Comparison of ENCODE assay signal across 1 cellular context in the genomic region with DNA sequence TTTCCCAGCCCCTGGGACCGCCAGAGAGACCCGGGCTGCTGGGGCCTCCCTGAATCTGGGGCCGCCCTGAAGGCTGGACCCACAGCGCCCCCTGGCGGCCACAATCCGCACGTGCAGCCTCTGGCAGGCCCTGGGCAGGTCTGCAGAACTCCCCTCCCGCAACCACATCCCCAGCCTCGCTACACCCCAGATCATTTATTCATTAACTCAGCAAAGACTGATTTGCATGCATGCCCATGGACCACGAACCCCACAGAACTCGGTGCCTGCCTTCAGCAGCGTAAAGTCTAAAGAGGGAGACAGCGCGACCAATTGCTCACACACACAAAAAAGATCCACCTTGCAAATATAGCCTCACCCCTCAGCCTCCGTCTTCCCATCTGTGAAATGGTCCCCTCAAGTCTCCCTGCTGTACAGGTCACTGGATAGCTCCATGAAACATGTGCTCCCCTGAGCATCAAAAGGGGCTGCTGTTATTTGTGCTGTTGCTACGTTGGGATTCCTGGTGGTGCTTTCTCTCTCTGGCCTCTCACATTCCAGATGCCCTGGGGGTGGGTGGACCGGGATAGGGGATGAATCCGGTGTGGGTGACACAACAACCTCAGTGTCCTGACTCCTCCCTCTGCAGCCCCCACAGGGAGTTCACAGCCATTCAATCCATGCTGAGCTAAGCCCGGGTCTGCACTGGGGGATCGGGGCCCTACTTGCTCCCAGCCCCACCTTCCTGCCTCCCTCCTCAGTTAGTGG.
TF ChIP-seq lines count a peak whose summit lies in the region.

No MANE protein-coding gene starts in this region.

TF ChIP-seq in HEK293, 187 proteins besides CTCF, POLR2A, EP300 and RAD21 (continued from another document):
- TF ChIP-seq, protein P1, sequence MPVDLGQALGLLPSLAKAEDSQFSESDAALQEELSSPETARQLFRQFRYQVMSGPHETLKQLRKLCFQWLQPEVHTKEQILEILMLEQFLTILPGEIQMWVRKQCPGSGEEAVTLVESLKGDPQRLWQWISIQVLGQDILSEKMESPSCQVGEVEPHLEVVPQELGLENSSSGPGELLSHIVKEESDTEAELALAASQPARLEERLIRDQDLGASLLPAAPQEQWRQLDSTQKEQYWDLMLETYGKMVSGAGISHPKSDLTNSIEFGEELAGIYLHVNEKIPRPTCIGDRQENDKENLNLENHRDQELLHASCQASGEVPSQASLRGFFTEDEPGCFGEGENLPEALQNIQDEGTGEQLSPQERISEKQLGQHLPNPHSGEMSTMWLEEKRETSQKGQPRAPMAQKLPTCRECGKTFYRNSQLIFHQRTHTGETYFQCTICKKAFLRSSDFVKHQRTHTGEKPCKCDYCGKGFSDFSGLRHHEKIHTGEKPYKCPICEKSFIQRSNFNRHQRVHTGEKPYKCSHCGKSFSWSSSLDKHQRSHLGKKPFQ (tag by site-specific recombination; IDR thresholded peaks at IDR 0.05): no peak
- TF ChIP-seq ZBTB17 (tag by site-specific recombination; IDR thresholded peaks at IDR 0.05): 0 out of 2 replicates have a peak, but pooled peaks have one; percentile 40
- TF ChIP-seq ZNF2 (tag by site-specific recombination; IDR thresholded peaks at IDR 0.05): peak; percentile 89
- TF ChIP-seq ZNF660 (tag by site-specific recombination; IDR thresholded peaks at IDR 0.05): 0 out of 2 replicates have a peak, but pooled peaks have one; percentile 46
- TF ChIP-seq ZNF664 (tag by site-specific recombination; IDR thresholded peaks at IDR 0.05): 0 out of 2 replicates have a peak, but pooled peaks have one; percentile 26
- peak; percentile 33; the same call in 1 of the 2 replicates for TF ChIP-seq SP7 (tag by site-specific recombination; IDR thresholded peaks at IDR 0.05)
- TF ChIP-seq ZNF112 (tag by site-specific recombination; IDR thresholded peaks at IDR 0.05): no peak
- TF ChIP-seq ZNF324 (tag by site-specific recombination; IDR thresholded peaks at IDR 0.05): peak; percentile 25; the same call in 1 of the 2 replicates
- TF ChIP-seq, protein P2, sequence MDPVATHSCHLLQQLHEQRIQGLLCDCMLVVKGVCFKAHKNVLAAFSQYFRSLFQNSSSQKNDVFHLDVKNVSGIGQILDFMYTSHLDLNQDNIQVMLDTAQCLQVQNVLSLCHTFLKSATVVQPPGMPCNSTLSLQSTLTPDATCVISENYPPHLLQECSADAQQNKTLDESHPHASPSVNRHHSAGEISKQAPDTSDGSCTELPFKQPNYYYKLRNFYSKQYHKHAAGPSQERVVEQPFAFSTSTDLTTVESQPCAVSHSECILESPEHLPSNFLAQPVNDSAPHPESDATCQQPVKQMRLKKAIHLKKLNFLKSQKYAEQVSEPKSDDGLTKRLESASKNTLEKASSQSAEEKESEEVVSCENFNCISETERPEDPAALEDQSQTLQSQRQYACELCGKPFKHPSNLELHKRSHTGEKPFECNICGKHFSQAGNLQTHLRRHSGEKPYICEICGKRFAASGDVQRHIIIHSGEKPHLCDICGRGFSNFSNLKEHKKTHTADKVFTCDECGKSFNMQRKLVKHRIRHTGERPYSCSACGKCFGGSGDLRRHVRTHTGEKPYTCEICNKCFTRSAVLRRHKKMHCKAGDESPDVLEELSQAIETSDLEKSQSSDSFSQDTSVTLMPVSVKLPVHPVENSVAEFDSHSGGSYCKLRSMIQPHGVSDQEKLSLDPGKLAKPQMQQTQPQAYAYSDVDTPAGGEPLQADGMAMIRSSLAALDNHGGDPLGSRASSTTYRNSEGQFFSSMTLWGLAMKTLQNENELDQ (tag by site-specific recombination; IDR thresholded peaks at IDR 0.05; ENCODE audit: low read depth): no peak
- TF ChIP-seq ZNF184 (tag by site-specific recombination; IDR thresholded peaks at IDR 0.05): 0 out of 2 replicates have a peak, but pooled peaks have one; percentile 34
TF ChIP-seq in HEK293: peak in this region for 21.
